Comparison of ENCODE assay signal across 1 cellular context in the genomic region with DNA sequence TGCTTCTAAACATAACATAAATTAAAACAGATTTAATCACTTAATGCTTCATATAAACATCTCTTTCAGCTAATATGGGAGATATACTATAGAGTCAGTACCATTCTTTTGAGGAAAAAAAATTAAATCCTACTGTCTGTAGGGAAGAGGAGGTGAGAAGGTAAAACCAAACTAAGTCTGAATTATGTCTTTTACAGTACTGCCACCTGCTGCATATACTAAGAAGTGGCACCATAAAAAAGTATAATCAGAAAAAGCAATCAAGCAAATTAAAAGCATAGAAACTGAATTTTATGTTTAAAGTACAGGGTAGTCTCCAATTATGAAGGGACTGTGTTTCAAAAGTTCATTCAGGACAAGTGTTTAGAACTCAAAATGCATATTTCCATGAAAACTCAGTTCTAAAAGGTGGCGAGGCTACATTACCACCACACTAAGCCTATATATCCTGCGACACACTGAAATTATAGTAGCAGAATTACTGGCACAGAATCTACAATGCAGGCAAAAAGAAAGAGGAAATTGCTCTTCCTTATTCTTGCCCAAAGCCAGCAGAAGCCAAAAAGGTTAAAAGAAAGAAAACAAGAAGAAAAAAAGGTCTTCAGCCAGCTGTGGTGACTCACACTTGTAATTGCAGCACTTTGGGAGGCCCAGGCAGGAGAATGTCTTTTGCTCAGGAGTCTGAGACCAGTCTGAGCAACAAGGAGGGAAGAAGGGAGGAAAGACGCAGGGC.
A peak's percentile ranks its signal among the peaks of the same experiment; 100 is the strongest.
TF ChIP-seq lines count a peak whose summit lies in the region.

No MANE protein-coding gene starts in this region.

TF ChIP-seq in endothelial cell of umbilical vein, 7 proteins besides CTCF, POLR2A, EP300 and RAD21:
- TF ChIP-seq MYC (IDR thresholded peaks at IDR 0.05; ENCODE audit: low read depth, low read length) (no peak), POLR2AphosphoS5 (IDR thresholded peaks at IDR 0.05; ENCODE audit: insufficient read depth, low read depth, low read length) (peak; percentile 75), JUN (IDR thresholded peaks at IDR 0.05; ENCODE audit: borderline replicate concordance, insufficient read depth, insufficient read length, low read depth) (peak; percentile 78), GATA2 (IDR thresholded peaks at IDR 0.05; ENCODE audit: insufficient read depth, insufficient read length, low read depth, low read length) (peak; percentile 14), EZH2 (IDR thresholded peaks at IDR 0.05; ENCODE audit: borderline replicate concordance, low read depth, low read length, severe bottlenecking) (no peak), FOS (IDR thresholded peaks at IDR 0.05; ENCODE audit: borderline replicate concordance, insufficient read depth, low read length) (peak; percentile 80)
- TF ChIP-seq, protein P1, sequence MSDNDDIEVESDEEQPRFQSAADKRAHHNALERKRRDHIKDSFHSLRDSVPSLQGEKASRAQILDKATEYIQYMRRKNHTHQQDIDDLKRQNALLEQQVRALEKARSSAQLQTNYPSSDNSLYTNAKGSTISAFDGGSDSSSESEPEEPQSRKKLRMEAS (IDR thresholded peaks at IDR 0.05; ENCODE audit: insufficient read depth, insufficient read length), result no peak
